ENCODE assay signal across 8 cellular contexts in genomic region chr1:202465644-202466270, GRCh38.
A peak's percentile ranks its signal among the peaks of the same experiment; 100 is the strongest.
DNase-seq lines count a peak whose midpoint lies in the region; ATAC-seq and TF ChIP-seq lines count a peak whose summit lies in the region.
"Not testable (repeated sequence)": the region's sequence is repeated elsewhere in the genome, so short reads cannot be mapped to it uniquely, and the experiment has no call there.

No MANE protein-coding gene starts in this region.

- peak; percentile 14 for ATAC-seq in left lung
- ATAC-seq in psoas muscle, result peak in 2 of 4 donors; percentile 21 to 36

- H3K27me3 ChIP-seq in PC-9 (ENCODE audit: insufficient read depth, low read depth); colonic mucosa; fibroblast of lung (ENCODE audit: control insufficient read depth, insufficient read depth, low read length); right atrium auricular region; left lung; psoas muscle (ENCODE audit: insufficient read depth in 3 of 3, low read length in 2 of 3): not testable (repeated sequence)

- intact Hi-C loops in PC-9 (cut with micrococcal nuclease; ENCODE audit: unreplicated experiment) (loop anchor here (2.0 to 10.0 kb wide), 3 partner anchors 122 to 281 kb away; no protein-coding TSS in a partner anchor), left lung (cut with DNase I) (loop anchor here in 1 of 2 donors (10.0 kb wide), 1 partner anchor 139 kb away; no protein-coding TSS in a partner anchor), psoas muscle (cut with DNase I) (loop anchor here in 1 of 2 donors (5.0 kb wide), 1 partner anchor 252 kb away; no protein-coding TSS in a partner anchor)
- intact Hi-C loops in colonic mucosa (cut with DNase I), result not testable (repeated sequence)

- whole genome bisulfite sequencing in psoas muscle, 3 donors, result 31 to 59% (median 40%) methylated on average over 3 of the region's 3 CpGs

- BruUV-seq in PC-9 (replicated peaks; lab: Mats Ljungman, UMichigan), result not testable (repeated sequence)

- H4K20me1 ChIP-seq in PC-9 (ENCODE audit: insufficient read depth); fibroblast of lung (ENCODE audit: control insufficient read depth, extremely low read depth, insufficient read depth, low read length): not testable (repeated sequence)

- H3F3A ChIP-seq in PC-9 (ENCODE audit: insufficient read depth, low read depth), result peaks cover 38% of the 10 kb centered on the region

- not testable (repeated sequence) for H3K9me3 ChIP-seq in PC-9 (ENCODE audit: insufficient read depth, low read depth); colonic mucosa; fibroblast of lung (ENCODE audit: control insufficient read depth, insufficient read depth, low read depth, low read length); right atrium auricular region; left lung; psoas muscle

- H3K4me1 ChIP-seq in PC-9 (replicated peaks; ENCODE audit: insufficient read depth) (peaks cover 66% of the 10 kb centered on the region), left lung (peaks cover 0 to 18% of the 10 kb centered on the region in 2 donors), psoas muscle (peaks cover 59% of the 10 kb centered on the region)
- not testable (repeated sequence) for H3K4me1 ChIP-seq in colonic mucosa; fibroblast of lung (ENCODE audit: control insufficient read depth, extremely low read depth, insufficient read depth, low read length); right atrium auricular region

- H3K4me2 ChIP-seq in PC-9, result peak overlapping the region; percentile 64
- not testable (repeated sequence) for H3K4me2 ChIP-seq in fibroblast of lung (ENCODE audit: extremely low read depth, insufficient read depth, low read length)

- DNase-seq in Caki2 (ENCODE audit: low read depth) (peak; percentile 29), HT-29 (ENCODE audit: low spot score) (peak; percentile 53), PC-9 (peak in 1 of 2 experiments; percentile 61), fibroblast of lung (ENCODE audit: low read depth in 2 of 2) (peak; percentile 18 to 58)
- DNase-seq in colonic mucosa; right atrium auricular region (ENCODE audit: low spot score); left lung; psoas muscle: not testable (repeated sequence)

- not testable (repeated sequence) for H3K9ac ChIP-seq in colonic mucosa (ENCODE audit: low read depth in 2 of 2, low read length in 2 of 2); fibroblast of lung (ENCODE audit: insufficient read depth, low read length)

- 0 out of 2 replicates have a peak, but pooled peaks cover 11% of the 10 kb centered on the region for H3K36me3 ChIP-seq in PC-9 (ENCODE audit: low read depth)
- not testable (repeated sequence) for H3K36me3 ChIP-seq in colonic mucosa; fibroblast of lung (ENCODE audit: control insufficient read depth, insufficient read depth, low read length); right atrium auricular region; left lung; psoas muscle (ENCODE audit: insufficient read depth in 1 of 2, low read depth in 1 of 2)

- not testable (repeated sequence) for H2AFZ ChIP-seq in PC-9; fibroblast of lung (ENCODE audit: low read length)

- H3K27ac ChIP-seq in PC-9, result peak overlapping the region; percentile 70
- H3K27ac ChIP-seq in colonic mucosa, result peak overlapping the region; percentile 55
- not testable (repeated sequence) for H3K27ac ChIP-seq in fibroblast of lung (ENCODE audit: insufficient read depth, low read length); left lung
- H3K27ac ChIP-seq in right atrium auricular region, result peak overlapping the region in 1 of 2 donors; percentile 85
- peak overlapping the region; percentile 56 for H3K27ac ChIP-seq in psoas muscle

- H3K9me2 ChIP-seq in PC-9 (ENCODE audit: insufficient read depth), result not testable (repeated sequence)

- CTCF ChIA-PET in PC-9 (lab: Charles Lee), result interaction anchor here (0.9 kb wide), 1 partner anchor 253 kb away, joined by 3 read pairs; no protein-coding TSS in a partner anchor

- TF ChIP-seq CTCF in PC-9 (conservative IDR thresholded peaks at IDR 0.05); colonic mucosa (IDR thresholded peaks at IDR 0.05); fibroblast of lung (conservative IDR thresholded peaks at IDR 0.05 in 1 of 2, IDR thresholded peaks at IDR 0.05 in 1 of 2; ENCODE audit: low read depth in 1 of 2, low read length in 2 of 2); right atrium auricular region (IDR thresholded peaks at IDR 0.05); left lung (IDR thresholded peaks at IDR 0.05); psoas muscle (IDR thresholded peaks at IDR 0.05): not testable (repeated sequence)

- in situ Hi-C loops in Caki2 (cut with HindIII; ENCODE audit: low pct_unique_long_range_greater_than_20kb, low sequenced_read_pairs), result not testable (repeated sequence)

- H3K4me3 ChIP-seq in PC-9 (peak overlapping the region; percentile 18; the same call in 1 of the 2 replicates), right atrium auricular region (peak overlapping the region; percentile 40 to 50)
- H3K4me3 ChIP-seq in colonic mucosa; fibroblast of lung (replicated peaks in 1 of 4; ENCODE audit: control extremely low read depth in 1 of 4, insufficient read depth in 1 of 4, low read depth in 3 of 4, low read length in 4 of 4); left lung; psoas muscle: not testable (repeated sequence)

- not testable (repeated sequence) for H3K79me2 ChIP-seq in PC-9 (ENCODE audit: low read depth); fibroblast of lung (ENCODE audit: control insufficient read depth, insufficient read depth, low read length)

- POLR2A ChIA-PET in PC-9 (lab: Charles Lee; ENCODE audit: unreplicated experiment), result interaction anchor here (0.6 kb wide), 2 partner anchors 47 to 323 kb away, joined by 3 read pairs; no protein-coding TSS in a partner anchor
